In the genomic region with DNA sequence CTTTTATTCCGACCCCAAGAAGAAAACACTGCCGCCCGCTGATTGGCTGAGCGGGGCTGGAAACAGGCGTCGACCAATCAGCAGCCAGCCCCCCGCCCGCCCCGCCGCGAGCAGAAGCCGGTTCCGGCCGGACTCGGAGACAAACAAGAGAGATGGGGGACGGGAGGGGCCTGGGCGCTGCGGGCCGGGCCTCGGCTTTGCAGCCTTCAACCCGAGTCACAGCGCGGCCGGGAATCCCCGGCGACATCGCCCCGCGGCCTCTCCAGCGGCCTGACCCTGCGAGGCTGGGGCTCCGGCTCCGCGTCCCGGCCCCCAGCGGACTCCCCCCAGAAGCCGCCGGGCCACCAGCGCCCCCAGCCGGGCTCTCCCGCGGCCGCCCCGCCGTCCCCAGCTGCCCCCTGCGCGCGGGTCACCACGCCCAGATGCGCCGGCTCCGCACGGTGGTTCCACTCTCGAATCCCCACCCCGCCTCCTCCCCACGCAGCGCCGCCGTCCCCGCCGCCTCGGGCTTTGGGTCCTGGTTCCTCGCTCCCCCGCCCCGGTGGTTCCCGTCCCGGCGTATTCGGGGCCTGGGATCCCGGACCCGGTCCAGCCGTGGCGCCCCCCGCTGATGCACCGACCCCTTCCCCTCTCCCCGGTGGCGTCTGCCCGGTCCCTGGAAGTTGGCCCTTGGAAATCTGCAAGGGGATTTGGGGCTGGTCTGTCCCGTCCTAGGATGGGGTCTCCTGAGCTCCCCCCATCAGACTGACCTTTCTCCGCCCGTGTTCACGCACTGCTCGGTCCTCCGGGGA, we compare ENCODE assay signal across 8 cellular contexts. TPM values are rescaled to one million over a fixed set of nuclear protein-coding genes. Genes with fewer than 3 reads are reported as not detected.
A peak's percentile ranks its signal among the peaks of the same experiment; 100 is the strongest.
DNase-seq lines count a peak whose midpoint lies in the region; ATAC-seq and TF ChIP-seq lines count a peak whose summit lies in the region.

No MANE protein-coding gene starts in this region.

- peaks cover 15% of the 10 kb centered on the region for H3K4me1 Mint-ChIP-seq in activated naive CD8-positive, alpha-beta T cell treated with anti-CD3 and anti-CD28 coated beads for 36 hours
- H3K4me1 Mint-ChIP-seq in osteocyte (ENCODE audit: unreplicated experiment): peaks cover 16% of the 10 kb centered on the region

- H3K27me3 ChIP-seq in thoracic aorta (replicated peaks; ENCODE audit: insufficient read depth): no peaks in the 10 kb centered on the region

- TF ChIP-seq CTCF in osteocyte (IDR thresholded peaks at IDR 0.05) (peak; percentile 58), thoracic aorta (IDR thresholded peaks at IDR 0.05) (peak; percentile 39)

- peaks cover 10% of the 10 kb centered on the region for H3K27me3 Mint-ChIP-seq in activated naive CD8-positive, alpha-beta T cell treated with anti-CD3 and anti-CD28 coated beads for 36 hours
- H3K27me3 Mint-ChIP-seq in osteocyte (ENCODE audit: unreplicated experiment): peaks cover 29% of the 10 kb centered on the region

- no peaks in the 10 kb centered on the region for H3K36me3 Mint-ChIP-seq in activated naive CD8-positive, alpha-beta T cell treated with anti-CD3 and anti-CD28 coated beads for 36 hours
- H3K36me3 Mint-ChIP-seq in osteocyte (ENCODE audit: unreplicated experiment): no peaks in the 10 kb centered on the region

- peak; percentile 81 for DNase-seq in GM04504 (ENCODE audit: low read depth)
- peak; percentile 76 for DNase-seq in NCI-H1105 (lab: John Stamatoyannopoulos, UW)
- DNase-seq in SKM-1 treated with dmso at 0.1 percent for 144 hours (lab: John Stamatoyannopoulos, UW; ENCODE audit: unreplicated experiment): peak; percentile 68
- DNase-seq in activated naive CD8-positive, alpha-beta T cell treated with anti-CD3 and anti-CD28 coated beads for 36 hours: peak; percentile 91
- peak; percentile 94 to 99 (median 97) for DNase-seq in head of caudate nucleus
- DNase-seq in osteocyte (ENCODE audit: extremely low spot score, unreplicated experiment): peak; percentile 97
- peak; percentile 79 for DNase-seq in thoracic aorta (ENCODE audit: low spot score)

- intact Hi-C loops in head of caudate nucleus (cut with DNase I): loop anchor here (5.0 kb wide), 1 partner anchor 52 kb away; no protein-coding TSS in a partner anchor

- peaks cover 13 to 21% of the 10 kb centered on the region in 2 donors for H3K4me1 ChIP-seq in thoracic aorta (ENCODE audit: control insufficient read depth in 1 of 2, low read depth in 2 of 2)

- peak; percentile 58 for ATAC-seq in HG02571 (IDR thresholded peaks at IDR 0.05; ENCODE audit: unreplicated experiment)
- peak; percentile 70 for ATAC-seq in thoracic aorta (ENCODE audit: insufficient number of reproducible peaks, low FRiP score, low read depth)

- no peaks in the 10 kb centered on the region for H3K9me3 ChIP-seq in thoracic aorta

- peak overlapping the region; percentile 93 for H3K27ac Mint-ChIP-seq in activated naive CD8-positive, alpha-beta T cell treated with anti-CD3 and anti-CD28 coated beads for 36 hours
- H3K27ac Mint-ChIP-seq in osteocyte (ENCODE audit: unreplicated experiment): peak overlapping the region; percentile 97

- peak overlapping the region; percentile 64 to 77 for H3K27ac ChIP-seq in thoracic aorta

- H3K4me3 ChIP-seq in thoracic aorta: peak overlapping the region; percentile 82

- H3K9me3 Mint-ChIP-seq in activated naive CD8-positive, alpha-beta T cell treated with anti-CD3 and anti-CD28 coated beads for 36 hours: no peaks in the 10 kb centered on the region
- no peaks in the 10 kb centered on the region for H3K9me3 Mint-ChIP-seq in osteocyte (ENCODE audit: unreplicated experiment)

- H3K4me3 Mint-ChIP-seq in activated naive CD8-positive, alpha-beta T cell treated with anti-CD3 and anti-CD28 coated beads for 36 hours: peak overlapping the region; percentile 93
- peak overlapping the region; percentile 94 for H3K4me3 Mint-ChIP-seq in osteocyte (ENCODE audit: unreplicated experiment)

- no peaks in the 10 kb centered on the region for H3K36me3 ChIP-seq in thoracic aorta

RNA-seq across cellular contexts. Expression of gene SLC43A2, which starts 0.4 kb away (rescaled TPM):
- 1 to 10 TPM; 3.7 to 4.6 TPM for total RNA-seq in activated naive CD8-positive, alpha-beta T cell treated with anti-CD3 and anti-CD28 coated beads for 36 hours
- total RNA-seq in osteocyte (4.7 and 7.3 TPM in 2 replicates), thoracic aorta (10 to 100 TPM; 21.1 to 21.9 TPM)

RNA-seq across cellular contexts. Expression of gene SCARF1, which starts 16.5 kb away (rescaled TPM):
- total RNA-seq in activated naive CD8-positive, alpha-beta T cell treated with anti-CD3 and anti-CD28 coated beads for 36 hours: 1 to 10 TPM; 2.5 to 2.6 TPM
- total RNA-seq in osteocyte: 0.21 and 0.64 TPM in 2 replicates
- 10 to 100 TPM; 17.6 to 19.1 TPM for total RNA-seq in thoracic aorta

RNA-seq across cellular contexts. Expression of gene RILP, which starts 20.6 kb away (rescaled TPM):
- total RNA-seq in activated naive CD8-positive, alpha-beta T cell treated with anti-CD3 and anti-CD28 coated beads for 36 hours: 1 to 10 TPM; 3.2 to 3.4 TPM
- 1.2 and 2.6 TPM in 2 replicates for total RNA-seq in osteocyte
- total RNA-seq in thoracic aorta: 10 to 100 TPM; 16.1 to 38.9 TPM

RNA-seq across cellular contexts. Expression of gene PRPF8, which starts 55.6 kb away (rescaled TPM):
- 100 to 1,000 TPM; 418 to 428 TPM for total RNA-seq in activated naive CD8-positive, alpha-beta T cell treated with anti-CD3 and anti-CD28 coated beads for 36 hours
- total RNA-seq in osteocyte (238 and 262 TPM in 2 replicates), thoracic aorta (100 to 1,000 TPM; 184 to 186 TPM)

Comparison
In these comparisons a context has a peak if more than half of its experiments do, and no peak if none do; other contexts are left out.
1. Peak in every context shown above with its lines: DNase-seq, ATAC-seq, H3K4me3 ChIP-seq and H3K27ac ChIP-seq.
2. RNA of gene SCARF1, which starts 16.5 kb away (total RNA-seq): 17.6 to 19.1 TPM in thoracic aorta; 2.5 to 2.6 TPM in activated naive CD8-positive, alpha-beta T cell treated with anti-CD3 and anti-CD28 coated beads for 36 hours and 0.21 to 0.64 TPM in osteocyte; every median in the first group is over 4 times any median in the second.